In the genomic region with DNA sequence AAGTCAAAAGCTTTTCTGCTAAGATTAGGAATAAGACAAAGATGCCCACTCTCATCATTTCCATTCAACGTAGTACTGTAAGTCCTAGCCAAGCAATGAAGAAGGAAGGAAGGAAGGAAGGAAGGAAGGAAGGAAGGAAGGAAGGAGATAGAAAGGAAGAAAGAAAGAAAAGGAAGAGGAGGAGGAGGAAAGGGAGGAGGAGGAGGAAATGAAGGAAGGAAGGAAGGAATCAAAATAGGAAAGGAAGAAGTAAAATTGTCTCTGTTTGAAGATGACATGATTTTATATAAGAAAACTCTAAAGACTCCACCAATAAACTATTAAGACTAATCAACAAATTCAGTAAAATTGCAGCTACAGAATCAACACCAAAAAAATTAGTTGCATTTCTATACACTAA, we compare ENCODE assay signal across 27 cellular contexts.
"Had no signal": no experiment of that assay in that cellular context is flagged by ENCODE, and none has a peak within 500 bp of the region (broad histone marks: within the 10 kb centered on the region; RNA-seq: fewer than 3 reads in every experiment).

No MANE protein-coding gene starts in this region.

- FAIRE-seq: urothelium cell line had no signal

- H3K4me3 ChIP-seq: stomach, suprapubic skin, testis, thoracic aorta, thyroid gland, tibial artery, tibial nerve, transverse colon, upper lobe of left lung, upper lobe of right lung, uterus, vagina had no signal

- H3K27ac ChIP-seq: stomach, suprapubic skin, testis, thoracic aorta, thyroid gland, tibial artery, tibial nerve, transverse colon, upper lobe of left lung, upper lobe of right lung, uterus, vagina had no signal

- DNase-seq: stimulated activated CD4-positive, alpha-beta T cell treated with anti-CD3 and anti-CD28 coated beads, Interleukin-2, amount 100 ng/mL, for 48 hours; stimulated activated CD4-positive, alpha-beta T cell treated with anti-CD3 and anti-CD28 coated beads, Interleukin-4, amount 100 ng/mL, for 1 hour; stimulated activated CD4-positive, alpha-beta T cell treated with anti-CD3 and anti-CD28 coated beads, Interleukin-4, amount 100 ng/mL, for 24 hours; stimulated activated CD4-positive, alpha-beta T cell treated with anti-CD3 and anti-CD28 coated beads, Interleukin-4, amount 100 ng/mL, for 4 hours; stimulated activated CD8-positive, alpha-beta memory T cell treated with anti-CD3 and anti-CD28 coated beads, Interleukin-4, amount 100 ng/mL, for 48 hours; stimulated activated naive B cell treated with anti-CD40 and anti-IgM and Interleukin-4, amounts not matched to agents 10 μg/mL and 1 μg/mL and 100 μg/mL, for 72 hours; stimulated activated naive CD4-positive, alpha-beta T cell; stimulated activated naive CD4-positive, alpha-beta T cell treated with Interleukin-2 at 50 U/mL for 16 hours; stimulated activated naive CD8-positive, alpha-beta T cell treated with anti-CD3 and anti-CD28 coated beads, Interleukin-15, amount 100 ng/mL, for 72 hours; stimulated activated naive CD8-positive, alpha-beta T cell treated with anti-CD3 and anti-CD28 coated beads, Interleukin-15, Interleukin-2, amounts not matched to agents 100 U/mL and 50 U/mL, for 24 hours; stomach; substantia nigra; testis; thyroid gland; tibial artery; transverse colon; trophoblast cell; upper lobe of left lung; upper lobe of right lung; uterus had no signal

- H3K27me3 ChIP-seq: stomach, suprapubic skin, testis, thyroid gland, tibial artery, tibial nerve, transverse colon, upper lobe of left lung, upper lobe of right lung, uterus, vagina had no signal

- H3K4me1 ChIP-seq: suprapubic skin, testis, thyroid gland, tibial artery, tibial nerve, upper lobe of left lung, upper lobe of right lung, uterus, vagina had no signal

- H3K36me3 ChIP-seq: stomach, suprapubic skin, thoracic aorta, thyroid gland, tibial artery, tibial nerve, transverse colon, upper lobe of left lung, upper lobe of right lung, uterus, vagina had no signal

- H3K9me3 ChIP-seq: testis, thyroid gland, upper lobe of right lung, uterus, vagina had no signal

- ATAC-seq: stimulated activated effector memory CD8-positive, alpha-beta T cell treated with anti-CD3 and anti-CD28 coated beads, Interleukin-12 subunit alpha, Interleukin-12 subunit beta, amount 100 ng/mL, for 72 hours; stimulated activated memory B cell treated with anti-CD40 and anti-IgM and Interleukin-4, amounts not matched to agents 10 μg/mL and 1 μg/mL and 100 μg/mL, for 72 hours; stimulated activated naive B cell treated with anti-CD40 and anti-IgM and Interleukin-4, amounts not matched to agents 10 μg/mL and 1 μg/mL and 100 μg/mL, for 72 hours; stimulated activated naive CD8-positive, alpha-beta T cell treated with anti-CD3 and anti-CD28 coated beads, Interleukin-15, amount 100 ng/mL, for 72 hours; stimulated activated naive CD8-positive, alpha-beta T cell treated with anti-CD3 and anti-CD28 coated beads, Interleukin-15, Interleukin-2, amounts not matched to agents 100 U/mL and 50 U/mL, for 24 hours; upper lobe of right lung had no signal
